Comparison of ENCODE assay signal across 1 cellular context in the genomic region with DNA sequence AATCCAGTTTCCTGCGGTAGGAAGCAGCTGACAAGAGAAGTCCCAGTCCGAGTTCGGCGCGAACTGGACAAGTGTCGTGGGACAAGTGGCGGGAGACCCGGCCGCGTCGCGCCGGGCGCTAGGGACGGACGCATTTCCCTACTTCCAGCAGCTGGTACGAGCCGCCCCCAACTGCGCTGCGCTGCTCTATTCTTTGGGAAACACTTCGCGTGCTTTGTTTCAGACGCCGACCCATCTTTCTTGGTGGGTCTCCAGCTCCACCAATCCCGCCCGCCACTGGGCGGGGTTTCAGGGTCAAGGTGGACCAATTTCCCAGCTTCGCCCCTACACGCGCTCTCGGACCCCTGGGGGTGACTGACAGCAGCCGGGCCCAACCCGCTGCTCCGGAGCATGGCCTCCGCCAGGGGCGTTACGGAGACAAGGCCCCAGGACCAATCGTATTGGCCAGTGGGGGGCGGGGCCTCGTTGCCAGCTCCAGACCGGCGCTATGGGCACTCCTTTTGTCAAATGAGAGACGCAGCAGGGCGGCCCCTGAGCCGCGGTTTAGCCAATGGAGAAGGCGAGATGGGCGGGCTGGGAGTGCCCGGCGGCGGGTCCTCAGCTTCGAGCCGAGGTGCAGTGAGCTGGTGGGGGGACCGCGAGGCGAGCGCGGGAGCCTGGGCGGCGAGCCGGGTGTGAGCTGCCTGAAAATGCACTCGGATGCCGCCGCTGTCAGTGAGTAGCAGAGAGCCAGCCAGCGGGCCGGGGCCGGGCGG.
TF ChIP-seq lines count a peak whose summit lies in the region.

A gene (plus strand): TSS at position 600 of the 755 bp plus-strand sequence. CDS start 90 bp downstream, at position 690.

TF ChIP-seq in HepG2, 621 proteins besides CTCF, POLR2A, EP300 and RAD21 (continued from another document and continues in another):
- TF ChIP-seq GABPB1 (CRISPR knock-in tag; IDR thresholded peaks at IDR 0.05): peak; percentile 81
- TF ChIP-seq ZNF343 (CRISPR knock-in tag; IDR thresholded peaks at IDR 0.05): no peak
- TF ChIP-seq HNRNPK (IDR thresholded peaks at IDR 0.05; ENCODE audit: low read depth, low read length, poor library complexity, severe bottlenecking): no peak
- TF ChIP-seq IRX3 (CRISPR knock-in tag; IDR thresholded peaks at IDR 0.05; ENCODE audit: borderline replicate concordance, low read depth): 0 out of 2 replicates have a peak, but pooled peaks have one; percentile 31
- TF ChIP-seq KMT2B (CRISPR knock-in tag; IDR thresholded peaks at IDR 0.05): no peak; the same call in none of the 2 replicates
- TF ChIP-seq, protein P1, sequence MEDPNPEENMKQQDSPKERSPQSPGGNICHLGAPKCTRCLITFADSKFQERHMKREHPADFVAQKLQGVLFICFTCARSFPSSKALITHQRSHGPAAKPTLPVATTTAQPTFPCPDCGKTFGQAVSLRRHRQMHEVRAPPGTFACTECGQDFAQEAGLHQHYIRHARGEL (CRISPR knock-in tag; IDR thresholded peaks at IDR 0.05): no peak
- no peak for TF ChIP-seq NPAS2 (CRISPR knock-in tag; IDR thresholded peaks at IDR 0.05; ENCODE audit: borderline replicate concordance)
- TF ChIP-seq CREM (IDR thresholded peaks at IDR 0.05): peak; percentile 82
- TF ChIP-seq CREM (CRISPR knock-in tag; IDR thresholded peaks at IDR 0.05): no peak
- TF ChIP-seq CBX2 (IDR thresholded peaks at IDR 0.05; ENCODE audit: low read depth, low read length): no peak
- TF ChIP-seq CBX2 (CRISPR knock-in tag; IDR thresholded peaks at IDR 0.05; ENCODE audit: low read depth): no peak
- TF ChIP-seq ZNF589 (CRISPR knock-in tag; conservative IDR thresholded peaks at IDR 0.05): no peak
- TF ChIP-seq SALL2 (CRISPR knock-in tag; IDR thresholded peaks at IDR 0.05): no peak
- TF ChIP-seq ZNF816 (CRISPR knock-in tag; IDR thresholded peaks at IDR 0.05; ENCODE audit: borderline replicate concordance): no peak
- TF ChIP-seq ZNF331 (CRISPR knock-in tag; IDR thresholded peaks at IDR 0.05): no peak; the same call in 1 of the 2 replicates
- TF ChIP-seq, protein P2, sequence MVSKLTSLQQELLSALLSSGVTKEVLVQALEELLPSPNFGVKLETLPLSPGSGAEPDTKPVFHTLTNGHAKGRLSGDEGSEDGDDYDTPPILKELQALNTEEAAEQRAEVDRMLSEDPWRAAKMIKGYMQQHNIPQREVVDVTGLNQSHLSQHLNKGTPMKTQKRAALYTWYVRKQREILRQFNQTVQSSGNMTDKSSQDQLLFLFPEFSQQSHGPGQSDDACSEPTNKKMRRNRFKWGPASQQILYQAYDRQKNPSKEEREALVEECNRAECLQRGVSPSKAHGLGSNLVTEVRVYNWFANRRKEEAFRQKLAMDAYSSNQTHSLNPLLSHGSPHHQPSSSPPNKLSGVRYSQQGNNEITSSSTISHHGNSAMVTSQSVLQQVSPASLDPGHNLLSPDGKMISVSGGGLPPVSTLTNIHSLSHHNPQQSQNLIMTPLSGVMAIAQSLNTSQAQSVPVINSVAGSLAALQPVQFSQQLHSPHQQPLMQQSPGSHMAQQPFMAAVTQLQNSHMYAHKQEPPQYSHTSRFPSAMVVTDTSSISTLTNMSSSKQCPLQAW (CRISPR knock-in tag; IDR thresholded peaks at IDR 0.05): peak; percentile 50; the same call in 1 of the 2 replicates
- TF ChIP-seq ZNF780A (CRISPR knock-in tag; IDR thresholded peaks at IDR 0.05): no peak
- peak; percentile 51; the same call in 1 of the 2 replicates for TF ChIP-seq KDM5B (CRISPR knock-in tag; IDR thresholded peaks at IDR 0.05; ENCODE audit: borderline replicate concordance)
- TF ChIP-seq ZNF510 (CRISPR knock-in tag; IDR thresholded peaks at IDR 0.05; ENCODE audit: low read depth): no peak
- no peak for TF ChIP-seq DNMT1 (CRISPR knock-in tag; IDR thresholded peaks at IDR 0.05)
- peak; percentile 46; the same call in 1 of the 2 replicates for TF ChIP-seq MYC (CRISPR knock-in tag; IDR thresholded peaks at IDR 0.05; ENCODE audit: borderline replicate concordance)
- TF ChIP-seq, protein P3, sequence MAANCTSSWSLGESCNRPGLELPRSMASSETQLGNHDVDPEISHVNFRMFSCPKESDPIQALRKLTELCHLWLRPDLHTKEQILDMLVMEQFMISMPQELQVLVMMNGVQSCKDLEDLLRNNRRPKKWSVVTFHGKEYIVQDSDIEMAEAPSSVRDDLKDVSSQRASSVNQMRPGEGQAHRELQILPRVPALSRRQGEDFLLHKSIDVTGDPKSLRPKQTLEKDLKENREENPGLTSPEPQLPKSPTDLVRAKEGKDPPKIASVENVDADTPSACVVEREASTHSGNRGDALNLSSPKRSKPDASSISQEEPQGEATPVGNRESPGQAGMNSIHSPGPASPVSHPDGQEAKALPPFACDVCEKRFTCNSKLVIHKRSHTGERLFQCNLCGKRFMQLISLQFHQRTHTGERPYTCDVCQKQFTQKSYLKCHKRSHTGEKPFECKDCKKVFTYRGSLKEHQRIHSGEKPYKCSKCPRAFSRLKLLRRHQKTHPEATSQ (CRISPR knock-in tag; IDR thresholded peaks at IDR 0.05; ENCODE audit: borderline replicate concordance): 0 out of 2 replicates have a peak, but pooled peaks have one; percentile 45
- TF ChIP-seq, protein P4, sequence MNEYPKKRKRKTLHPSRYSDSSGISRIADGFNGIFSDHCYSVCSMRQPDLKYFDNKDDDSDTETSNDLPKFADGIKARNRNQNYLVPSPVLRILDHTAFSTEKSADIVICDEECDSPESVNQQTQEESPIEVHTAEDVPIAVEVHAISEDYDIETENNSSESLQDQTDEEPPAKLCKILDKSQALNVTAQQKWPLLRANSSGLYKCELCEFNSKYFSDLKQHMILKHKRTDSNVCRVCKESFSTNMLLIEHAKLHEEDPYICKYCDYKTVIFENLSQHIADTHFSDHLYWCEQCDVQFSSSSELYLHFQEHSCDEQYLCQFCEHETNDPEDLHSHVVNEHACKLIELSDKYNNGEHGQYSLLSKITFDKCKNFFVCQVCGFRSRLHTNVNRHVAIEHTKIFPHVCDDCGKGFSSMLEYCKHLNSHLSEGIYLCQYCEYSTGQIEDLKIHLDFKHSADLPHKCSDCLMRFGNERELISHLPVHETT (CRISPR knock-in tag; conservative IDR thresholded peaks at IDR 0.05): no peak
- TF ChIP-seq, protein P5, sequence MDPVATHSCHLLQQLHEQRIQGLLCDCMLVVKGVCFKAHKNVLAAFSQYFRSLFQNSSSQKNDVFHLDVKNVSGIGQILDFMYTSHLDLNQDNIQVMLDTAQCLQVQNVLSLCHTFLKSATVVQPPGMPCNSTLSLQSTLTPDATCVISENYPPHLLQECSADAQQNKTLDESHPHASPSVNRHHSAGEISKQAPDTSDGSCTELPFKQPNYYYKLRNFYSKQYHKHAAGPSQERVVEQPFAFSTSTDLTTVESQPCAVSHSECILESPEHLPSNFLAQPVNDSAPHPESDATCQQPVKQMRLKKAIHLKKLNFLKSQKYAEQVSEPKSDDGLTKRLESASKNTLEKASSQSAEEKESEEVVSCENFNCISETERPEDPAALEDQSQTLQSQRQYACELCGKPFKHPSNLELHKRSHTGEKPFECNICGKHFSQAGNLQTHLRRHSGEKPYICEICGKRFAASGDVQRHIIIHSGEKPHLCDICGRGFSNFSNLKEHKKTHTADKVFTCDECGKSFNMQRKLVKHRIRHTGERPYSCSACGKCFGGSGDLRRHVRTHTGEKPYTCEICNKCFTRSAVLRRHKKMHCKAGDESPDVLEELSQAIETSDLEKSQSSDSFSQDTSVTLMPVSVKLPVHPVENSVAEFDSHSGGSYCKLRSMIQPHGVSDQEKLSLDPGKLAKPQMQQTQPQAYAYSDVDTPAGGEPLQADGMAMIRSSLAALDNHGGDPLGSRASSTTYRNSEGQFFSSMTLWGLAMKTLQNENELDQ (CRISPR knock-in tag; IDR thresholded peaks at IDR 0.05; ENCODE audit: borderline replicate concordance): no peak
- TF ChIP-seq HNRNPL (IDR thresholded peaks at IDR 0.05; ENCODE audit: low read depth, low read length): 0 out of 2 replicates have a peak, but pooled peaks have one; percentile 38
- TF ChIP-seq AHR (CRISPR knock-in tag; IDR thresholded peaks at IDR 0.05): no peak
- TF ChIP-seq STAT5B (CRISPR knock-in tag; IDR thresholded peaks at IDR 0.05): no peak
- TF ChIP-seq, protein P6, sequence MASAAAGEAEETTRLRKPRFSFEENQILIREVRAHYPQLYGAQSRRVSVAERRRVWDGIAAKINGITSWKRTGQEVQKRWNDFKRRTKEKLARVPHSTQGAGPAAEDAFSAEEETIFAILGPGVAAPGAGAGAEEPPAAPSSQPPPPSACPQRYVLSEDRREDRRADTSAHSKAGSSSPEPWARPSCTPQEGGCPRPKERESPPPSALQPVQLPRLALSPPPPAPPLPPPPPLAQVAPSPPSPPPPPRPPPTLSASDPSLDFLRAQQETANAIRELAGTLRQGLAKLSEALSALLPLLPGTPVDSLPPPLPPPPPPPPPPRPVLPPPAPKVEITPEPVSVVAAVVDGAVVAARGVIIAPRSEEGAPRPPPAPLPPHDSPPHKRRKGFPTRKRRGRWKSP (CRISPR knock-in tag; IDR thresholded peaks at IDR 0.05): peak; percentile 75
- TF ChIP-seq ZNF558 (CRISPR knock-in tag; IDR thresholded peaks at IDR 0.05; ENCODE audit: borderline replicate concordance): 0 out of 2 replicates have a peak, but pooled peaks have one; percentile 80
- TF ChIP-seq, protein P7, sequence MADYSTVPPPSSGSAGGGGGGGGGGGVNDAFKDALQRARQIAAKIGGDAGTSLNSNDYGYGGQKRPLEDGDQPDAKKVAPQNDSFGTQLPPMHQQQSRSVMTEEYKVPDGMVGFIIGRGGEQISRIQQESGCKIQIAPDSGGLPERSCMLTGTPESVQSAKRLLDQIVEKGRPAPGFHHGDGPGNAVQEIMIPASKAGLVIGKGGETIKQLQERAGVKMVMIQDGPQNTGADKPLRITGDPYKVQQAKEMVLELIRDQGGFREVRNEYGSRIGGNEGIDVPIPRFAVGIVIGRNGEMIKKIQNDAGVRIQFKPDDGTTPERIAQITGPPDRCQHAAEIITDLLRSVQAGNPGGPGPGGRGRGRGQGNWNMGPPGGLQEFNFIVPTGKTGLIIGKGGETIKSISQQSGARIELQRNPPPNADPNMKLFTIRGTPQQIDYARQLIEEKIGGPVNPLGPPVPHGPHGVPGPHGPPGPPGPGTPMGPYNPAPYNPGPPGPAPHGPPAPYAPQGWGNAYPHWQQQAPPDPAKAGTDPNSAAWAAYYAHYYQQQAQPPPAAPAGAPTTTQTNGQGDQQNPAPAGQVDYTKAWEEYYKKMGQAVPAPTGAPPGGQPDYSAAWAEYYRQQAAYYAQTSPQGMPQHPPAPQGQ (CRISPR knock-in tag; IDR thresholded peaks at IDR 0.05; ENCODE audit: borderline replicate concordance): no peak
- peak; percentile 12; the same call in 1 of the 2 replicates for TF ChIP-seq HOXA3 (CRISPR knock-in tag; IDR thresholded peaks at IDR 0.05)
- TF ChIP-seq ZNF33B (CRISPR knock-in tag; IDR thresholded peaks at IDR 0.05): no peak
- TF ChIP-seq ISL2 (CRISPR knock-in tag; IDR thresholded peaks at IDR 0.05): peak; percentile 44
- TF ChIP-seq MAFG (CRISPR knock-in tag; IDR thresholded peaks at IDR 0.05): no peak
- no peak for TF ChIP-seq ZNF138 (CRISPR knock-in tag; IDR thresholded peaks at IDR 0.05; ENCODE audit: low read depth)
- TF ChIP-seq ZNF572 (CRISPR knock-in tag; IDR thresholded peaks at IDR 0.05): no peak
- no peak for TF ChIP-seq ZFP90 (CRISPR knock-in tag; IDR thresholded peaks at IDR 0.05; ENCODE audit: borderline replicate concordance)
- TF ChIP-seq, protein P8, sequence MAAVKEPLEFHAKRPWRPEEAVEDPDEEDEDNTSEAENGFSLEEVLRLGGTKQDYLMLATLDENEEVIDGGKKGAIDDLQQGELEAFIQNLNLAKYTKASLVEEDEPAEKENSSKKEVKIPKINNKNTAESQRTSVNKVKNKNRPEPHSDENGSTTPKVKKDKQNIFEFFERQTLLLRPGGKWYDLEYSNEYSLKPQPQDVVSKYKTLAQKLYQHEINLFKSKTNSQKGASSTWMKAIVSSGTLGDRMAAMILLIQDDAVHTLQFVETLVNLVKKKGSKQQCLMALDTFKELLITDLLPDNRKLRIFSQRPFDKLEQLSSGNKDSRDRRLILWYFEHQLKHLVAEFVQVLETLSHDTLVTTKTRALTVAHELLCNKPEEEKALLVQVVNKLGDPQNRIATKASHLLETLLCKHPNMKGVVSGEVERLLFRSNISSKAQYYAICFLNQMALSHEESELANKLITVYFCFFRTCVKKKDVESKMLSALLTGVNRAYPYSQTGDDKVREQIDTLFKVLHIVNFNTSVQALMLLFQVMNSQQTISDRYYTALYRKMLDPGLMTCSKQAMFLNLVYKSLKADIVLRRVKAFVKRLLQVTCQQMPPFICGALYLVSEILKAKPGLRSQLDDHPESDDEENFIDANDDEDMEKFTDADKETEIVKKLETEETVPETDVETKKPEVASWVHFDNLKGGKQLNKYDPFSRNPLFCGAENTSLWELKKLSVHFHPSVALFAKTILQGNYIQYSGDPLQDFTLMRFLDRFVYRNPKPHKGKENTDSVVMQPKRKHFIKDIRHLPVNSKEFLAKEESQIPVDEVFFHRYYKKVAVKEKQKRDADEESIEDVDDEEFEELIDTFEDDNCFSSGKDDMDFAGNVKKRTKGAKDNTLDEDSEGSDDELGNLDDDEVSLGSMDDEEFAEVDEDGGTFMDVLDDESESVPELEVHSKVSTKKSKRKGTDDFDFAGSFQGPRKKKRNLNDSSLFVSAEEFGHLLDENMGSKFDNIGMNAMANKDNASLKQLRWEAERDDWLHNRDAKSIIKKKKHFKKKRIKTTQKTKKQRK (IDR thresholded peaks at IDR 0.05; ENCODE audit: low read length): peak; percentile 73; the same call in 1 of the 2 replicates
- TF ChIP-seq NFATC3 (CRISPR knock-in tag; IDR thresholded peaks at IDR 0.05): no peak
- no peak; the same call in 1 of the 2 replicates for TF ChIP-seq ZNF614 (CRISPR knock-in tag; IDR thresholded peaks at IDR 0.05; ENCODE audit: borderline replicate concordance)
- peak; percentile 24; the same call in 1 of the 2 replicates for TF ChIP-seq NR2F6 (IDR thresholded peaks at IDR 0.05)
- TF ChIP-seq NR2F6 (CRISPR knock-in tag; IDR thresholded peaks at IDR 0.05): no peak
- no peak for TF ChIP-seq ZNF674 (CRISPR knock-in tag; IDR thresholded peaks at IDR 0.05; ENCODE audit: low read depth)
- TF ChIP-seq RBFOX2 (IDR thresholded peaks at IDR 0.05; ENCODE audit: low read depth, low read length): peak; percentile 86
- no peak for TF ChIP-seq ZNF577 (CRISPR knock-in tag; IDR thresholded peaks at IDR 0.05; ENCODE audit: borderline replicate concordance, low read depth)
- no peak for TF ChIP-seq FOXK2 (IDR thresholded peaks at IDR 0.05)
